13 cellular contexts compared by ENCODE assay signal in genomic region chr3:159857840-159858239, GRCh38. TPM values are rescaled to one million over a fixed set of nuclear protein-coding genes. Genes with fewer than 3 reads are reported as not detected.
"Had no signal": no experiment of that assay in that cellular context is flagged by ENCODE, and none has a peak within 500 bp of the region (broad histone marks: within the 10 kb centered on the region; RNA-seq: fewer than 3 reads in every experiment).

No MANE protein-coding gene starts in this region.

- H3K27ac Mint-ChIP-seq: activated B cell treated with CpG ODN at 0.5 μM for 24 hours; activated CD4-positive, alpha-beta T cell treated with anti-CD3 and anti-CD28 coated beads, Interleukin-2, amount 10 ng/mL, durations not matched to agents 7 days and 5 days; activated T-helper 2 cell treated with anti-CD3 and anti-CD28 coated beads, Interferon-gamma antibody, Interleukin-2, Interleukin-4, amounts not matched to agents 10 μg/mL and 5 μg/mL and 100 μg/mL, durations not matched to agents 14 hours and 24 hours and 36 hours; natural killer cell treated with Interleukin-12 subunit alpha and Interleukin-12 subunit beta and Interleukin-15 and Interleukin-18, amount 100 ng/mL, for 72 hours; T-helper 1 cell treated with Interleukin-12 subunit alpha and Interleukin-12 subunit beta and Interleukin-4 antibody, amounts not matched to agents 30 μg/mL and 1 μg/mL, for 36 hours; type B pancreatic cell had no signal

- H3K27me3 Mint-ChIP-seq: type B pancreatic cell had no signal

- H3K4me3 ChIP-seq: mucosa of descending colon, smooth muscle cell had no signal

- H3K4me2 ChIP-seq: smooth muscle cell had no signal

- H3K4me3 Mint-ChIP-seq: activated CD4-positive, alpha-beta T cell treated with anti-CD3 and anti-CD28 coated beads, Interleukin-2, amount 10 ng/mL, durations not matched to agents 7 days and 5 days; natural killer cell treated with Interleukin-12 subunit alpha and Interleukin-12 subunit beta and Interleukin-15 and Interleukin-18, amount 100 ng/mL, for 72 hours; T-helper 1 cell treated with Interleukin-12 subunit alpha and Interleukin-12 subunit beta and Interleukin-4 antibody, amounts not matched to agents 30 μg/mL and 1 μg/mL, for 36 hours; type B pancreatic cell had no signal

- H3K9me3 ChIP-seq: mucosa of descending colon had no signal

- DNase-seq: activated B cell treated with CpG ODN at 0.5 μM for 24 hours; activated CD4-positive, alpha-beta T cell treated with anti-CD3 and anti-CD28 coated beads, Interleukin-2, amount 10 ng/mL, durations not matched to agents 7 days and 5 days; activated naive CD4-positive, alpha-beta T cell treated with anti-CD3 and anti-CD28 coated beads, Interleukin-2, amount 50 U/mL, for 16 hours; activated T-cell treated with anti-CD3 and anti-CD28 coated beads for 4 hours; hypothalamus; left colon; mucosa of descending colon; SHP77 treated with DMSO at 0.1 percent for 48 hours had no signal

- H3K9me3 Mint-ChIP-seq: activated B cell treated with CpG ODN at 0.5 μM for 24 hours; activated CD4-positive, alpha-beta T cell treated with anti-CD3 and anti-CD28 coated beads, Interleukin-2, amount 10 ng/mL, durations not matched to agents 7 days and 5 days; activated T-helper 2 cell treated with anti-CD3 and anti-CD28 coated beads, Interferon-gamma antibody, Interleukin-2, Interleukin-4, amounts not matched to agents 10 μg/mL and 5 μg/mL and 100 μg/mL, durations not matched to agents 14 hours and 24 hours and 36 hours; natural killer cell treated with Interleukin-12 subunit alpha and Interleukin-12 subunit beta and Interleukin-15 and Interleukin-18, amount 100 ng/mL, for 72 hours; T-helper 1 cell treated with Interleukin-12 subunit alpha and Interleukin-12 subunit beta and Interleukin-4 antibody, amounts not matched to agents 30 μg/mL and 1 μg/mL, for 36 hours; type B pancreatic cell had no signal

- H3K36me3 Mint-ChIP-seq: natural killer cell treated with Interleukin-12 subunit alpha and Interleukin-12 subunit beta and Interleukin-15 and Interleukin-18, amount 100 ng/mL, for 72 hours; type B pancreatic cell had no signal

- ATAC-seq: left colon; mucosa of descending colon; natural killer cell treated with Interleukin-12 subunit alpha and Interleukin-12 subunit beta and Interleukin-15 and Interleukin-18, amount 100 ng/mL, for 72 hours had no signal

RNA-seq across cellular contexts. Expression of gene SCHIP1, which starts 18.2 kb away (rescaled TPM):
- total RNA-seq: natural killer cell treated with Interleukin-12 subunit alpha and Interleukin-12 subunit beta and Interleukin-15 and Interleukin-18, amount 100 ng/mL, for 72 hours had no signal
